32 cellular contexts compared by ENCODE assay signal in the genomic region with DNA sequence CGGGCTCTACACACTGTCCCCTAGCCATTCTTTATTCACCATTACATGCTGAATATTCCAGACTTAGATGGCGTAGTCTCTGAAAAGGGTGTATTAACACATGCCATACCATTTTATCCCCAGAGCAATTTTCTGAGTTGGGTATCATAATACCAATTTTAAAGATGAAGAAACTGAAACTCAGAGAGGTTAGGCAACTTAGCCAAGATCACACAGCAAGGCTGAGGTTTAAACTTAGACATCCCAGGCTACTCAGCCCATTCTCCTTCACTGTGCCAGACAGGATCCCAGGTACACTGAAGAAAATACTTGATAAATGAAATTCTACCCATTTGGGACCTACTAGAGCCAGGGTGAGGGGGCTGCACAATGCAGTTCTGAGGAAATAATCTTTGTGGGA.
DNase-seq lines count a peak whose midpoint lies in the region; ATAC-seq, FAIRE-seq and TF ChIP-seq lines count a peak whose summit lies in the region.
"Had no signal": no experiment of that assay in that cellular context is flagged by ENCODE, and none has a peak within 500 bp of the region (broad histone marks: within the 10 kb centered on the region; RNA-seq: fewer than 3 reads in every experiment).

No MANE protein-coding gene starts in this region.

- H3K9me3 ChIP-seq in A549 = no peaks in the 10 kb centered on the region
- no peaks in the 10 kb centered on the region for H3K9me3 ChIP-seq in K562 (replicated peaks; ENCODE audit: control insufficient read depth, insufficient read depth, low read depth, low read length)
- H3K9me3 ChIP-seq in kidney (ENCODE audit: control insufficient read depth in 1 of 2, low read length in 2 of 2) = no peaks in the 10 kb centered on the region
- H3K9me3 ChIP-seq: BE2C; BLaER1; BLaER1 treated with 17β-estradiol and CSF1 and Interleukin-3, amounts not matched to agents 10 nM and 100 nM; Caco-2 had no signal

- whole genome bisulfite sequencing in A549 (ENCODE audit: missing lambda C conversion rate) = 68% methylated on average over 2 of the region's 2 CpGs
- WGBS in K562 (ENCODE audit: insufficient coverage, low coverage, missing lambda C conversion rate) = 13% methylated on average over 2 of the region's 2 CpGs

- peaks cover 0 to 3% of the 10 kb centered on the region in 2 experiments; a peak in 1 of 5 replicates for H3K27me3 ChIP-seq in K562 (ENCODE audit: control insufficient read depth in 2 of 2, insufficient read depth in 2 of 2, low read length in 2 of 2)
- H3K27me3 ChIP-seq: BE2C had no signal

- H3K36me3 ChIP-seq in K562 (ENCODE audit: control insufficient read depth, insufficient read depth, low read length) (no peaks in the 10 kb centered on the region), kidney (ENCODE audit: control insufficient read depth in 1 of 2, insufficient read depth in 2 of 2, low read length in 2 of 2) (no peaks in the 10 kb centered on the region)
- H3K36me3 ChIP-seq: BE2C; BLaER1; BLaER1 treated with 17β-estradiol and CSF1 and Interleukin-3, amounts not matched to agents 10 nM and 100 nM had no signal

- CTCF ChIA-PET in A549 (lab: Yijun Ruan, JAX) = no interaction called here
- CTCF ChIA-PET in K562 (lab: Yijun Ruan, JAX; ENCODE audit: low intra/inter-chr PET ratio) = no interaction called here

- H3K27ac ChIP-seq in A549 (no peak overlapping the region), K562 (ENCODE audit: extremely low read depth, low read depth, low read length) (no peak overlapping the region), kidney (ENCODE audit: low read depth in 2 of 2, low read length in 2 of 2) (no peak overlapping the region)
- H3K27ac ChIP-seq: 22Rv1; BLaER1; BLaER1 treated with 17β-estradiol and CSF1 and Interleukin-3, amounts not matched to agents 10 nM and 100 nM; C4-2B had no signal

- H3K79me2 ChIP-seq in K562 (ENCODE audit: control insufficient read depth, insufficient read depth, low read length) = no peaks in the 10 kb centered on the region

- no TSS peak for BruUV-seq in K562 (replicated peaks; lab: Mats Ljungman, UMichigan)

- H3K27me3 Mint-ChIP-seq in activated T-cell treated with anti-CD3 and anti-CD28 coated beads, Interleukin-2, amount 50 U/mL, for 24 hours = peaks cover 67% of the 10 kb centered on the region

- no peak overlapping the region for H3K4me3 ChIP-seq in A549
- no peak overlapping the region for H3K4me3 ChIP-seq in K562
- no peak overlapping the region for H3K4me3 ChIP-seq in kidney (ENCODE audit: low read length in 2 of 2)
- H3K4me3 ChIP-seq: BLaER1; BLaER1 treated with 17β-estradiol and CSF1 and Interleukin-3, amounts not matched to agents 10 nM and 100 nM had no signal

- TF ChIP-seq EP300 in A549 (IDR thresholded peaks at IDR 0.05) (no peak), K562 (IDR thresholded peaks at IDR 0.05; ENCODE audit: low read length) (no peak)

- DNase-seq in A549 (ENCODE audit: low read depth in 1 of 2, low spot score in 1 of 2) = no peak
- DNase-seq in K562 (ENCODE audit: extremely low read depth in 1 of 4, low spot score in 3 of 4) = no peak
- no peak for DNase-seq in kidney
- DNase-seq in activated T-cell treated with anti-CD3 and anti-CD28 coated beads, Interleukin-2, amount 50 U/mL, for 24 hours = no peak
- DNase-seq: 8988T; ACHN; AML-193; BE2C; C1 segment of cervical spinal cord; Caco-2; Calu3; CD4-positive, alpha-beta memory T cell; CD4-positive, alpha-beta T cell; CD4-positive, CD25-positive, alpha-beta regulatory T cell; CD8-positive, alpha-beta memory T cell; CD8-positive, alpha-beta T cell; COR-L47; DMS 273 treated with DMSO at 0.1 percent for 48 hours; DMS153; DMS53; DMS79; DMS79 treated with DMSO at 0.1 percent for 48 hours; DND-41; EL had no signal

- POLR2A ChIA-PET in A549 (lab: Yijun Ruan, JAX) (no interaction called here), K562 (lab: Yijun Ruan, JAX) (no interaction called here)

- no peak for TF ChIP-seq POLR2A in A549 (IDR thresholded peaks at IDR 0.05; ENCODE audit: low read length)
- no peak for TF ChIP-seq POLR2A in K562 (conservative IDR thresholded peaks at IDR 0.05)

- H2AFZ ChIP-seq in K562 (ENCODE audit: low read depth, low read length) = no peak overlapping the region

- no peaks in the 10 kb centered on the region for H3K9me1 ChIP-seq in K562 (ENCODE audit: control insufficient read depth, insufficient read depth, low read length)

- ATAC-seq in A549 (no peak), K562 (no peak)
- ATAC-seq: CD8-positive, alpha-beta T cell had no signal

- H3K4me1 ChIP-seq in A549 (no peaks in the 10 kb centered on the region), K562 (replicated peaks in 1 of 2; ENCODE audit: control insufficient read depth in 2 of 2, insufficient read depth in 2 of 2, low read length in 2 of 2) (no peaks in the 10 kb centered on the region), kidney (ENCODE audit: control insufficient read depth in 1 of 2, insufficient read depth in 1 of 2, low read depth in 1 of 2, low read length in 2 of 2) (no peaks in the 10 kb centered on the region)
- H3K4me1 ChIP-seq: BE2C; BLaER1; BLaER1 treated with 17β-estradiol and CSF1 and Interleukin-3, amounts not matched to agents 10 nM and 100 nM; Caco-2 had no signal

- no peaks in the 10 kb centered on the region for H4K20me1 ChIP-seq in K562 (replicated peaks; ENCODE audit: control insufficient read depth, insufficient read depth, low read length)

- intact Hi-C loops in K562 (cut with micrococcal nuclease) = no loop called here
- intact Hi-C loops in kidney (cut with DNase I) = no loop called here

- no peak overlapping the region for H3K4me3 Mint-ChIP-seq in activated T-cell treated with anti-CD3 and anti-CD28 coated beads, Interleukin-2, amount 50 U/mL, for 24 hours
- H3K4me3 Mint-ChIP-seq: B cell; CD14-positive monocyte; CD4-positive, alpha-beta memory T cell; CD4-positive, alpha-beta T cell; CD4-positive, CD25-positive, alpha-beta regulatory T cell; CD8-positive, alpha-beta memory T cell; CD8-positive, alpha-beta T cell had no signal

- no peaks in the 10 kb centered on the region for H3K4me1 Mint-ChIP-seq in activated T-cell treated with anti-CD3 and anti-CD28 coated beads, Interleukin-2, amount 50 U/mL, for 24 hours (ENCODE audit: low read depth)
- H3K4me1 Mint-ChIP-seq: B cell; CD14-positive monocyte; CD4-positive, alpha-beta memory T cell; CD4-positive, CD25-positive, alpha-beta regulatory T cell; CD8-positive, alpha-beta memory T cell had no signal

- no peaks in the 10 kb centered on the region for H3K36me3 Mint-ChIP-seq in activated T-cell treated with anti-CD3 and anti-CD28 coated beads, Interleukin-2, amount 50 U/mL, for 24 hours (ENCODE audit: low read depth)
- H3K36me3 Mint-ChIP-seq: CD14-positive monocyte; CD4-positive, alpha-beta memory T cell; CD4-positive, CD25-positive, alpha-beta regulatory T cell; CD8-positive, alpha-beta memory T cell; CD8-positive, alpha-beta T cell had no signal

- no peak overlapping the region for H3K9ac ChIP-seq in K562 (ENCODE audit: insufficient read depth in 1 of 2, low read depth in 2 of 2, low read length in 2 of 2)
- H3K9ac ChIP-seq in kidney (ENCODE audit: low read length in 2 of 2) = no peak overlapping the region
- H3K9ac ChIP-seq: BLaER1; BLaER1 treated with 17β-estradiol and CSF1 and Interleukin-3, amounts not matched to agents 10 nM and 100 nM had no signal

- no peak for TF ChIP-seq RAD21 in A549 (conservative IDR thresholded peaks at IDR 0.05 in 1 of 2, IDR thresholded peaks at IDR 0.05 in 1 of 2)
- TF ChIP-seq RAD21 in K562 (CRISPR knock-in tag; conservative IDR thresholded peaks at IDR 0.05 in 1 of 2, IDR thresholded peaks at IDR 0.05 in 1 of 2) = no peak

- TF ChIP-seq CTCF in A549 (IDR thresholded peaks at IDR 0.05) (no peak), K562 (IDR thresholded peaks at IDR 0.05 in 2 of 3, conservative IDR thresholded peaks at IDR 0.05 in 1 of 3; ENCODE audit: insufficient read depth in 2 of 3, low read depth in 1 of 3, low read length in 3 of 3) (no peak), kidney (IDR thresholded peaks at IDR 0.05; ENCODE audit: borderline replicate concordance, extremely low read depth, insufficient read depth) (no peak)

- H3K27ac Mint-ChIP-seq in activated T-cell treated with anti-CD3 and anti-CD28 coated beads, Interleukin-2, amount 50 U/mL, for 24 hours = no peak overlapping the region
- H3K27ac Mint-ChIP-seq: B cell; CD14-positive monocyte; CD4-positive, alpha-beta T cell; CD4-positive, CD25-positive, alpha-beta regulatory T cell; CD8-positive, alpha-beta T cell had no signal

- H3K4me2 ChIP-seq in A549 = no peak overlapping the region
- H3K4me2 ChIP-seq in K562 (ENCODE audit: insufficient read depth, low read length) = no peak overlapping the region
- H3K4me2 ChIP-seq: BLaER1; BLaER1 treated with 17β-estradiol and CSF1 and Interleukin-3, amounts not matched to agents 10 nM and 100 nM had no signal

- in situ Hi-C loops in K562 (cut with MboI) = no loop called here

- FAIRE-seq in A549 (lab: Jason Lieb, UNC) (peak; percentile 59), K562 (lab: Jason Lieb, UNC) (no peak), kidney (lab: Jason Lieb, UNC) (no peak)
- FAIRE-seq: A204.1, D721Med had no signal

- H3K9me3 Mint-ChIP-seq in activated T-cell treated with anti-CD3 and anti-CD28 coated beads, Interleukin-2, amount 50 U/mL, for 24 hours = no peaks in the 10 kb centered on the region
- H3K9me3 Mint-ChIP-seq: CD14-positive monocyte; CD4-positive, alpha-beta T cell; CD8-positive, alpha-beta memory T cell; CD8-positive, alpha-beta T cell had no signal

TF ChIP-seq in A549, 52 proteins besides CTCF, POLR2A, EP300 and RAD21 (continues in another document):
- TF ChIP-seq RARB (CRISPR knock-in tag; IDR thresholded peaks at IDR 0.05) (no peak), MAZ (IDR thresholded peaks at IDR 0.05; ENCODE audit: borderline replicate concordance, low read depth, low read length) (no peak), CBX8 (IDR thresholded peaks at IDR 0.05) (no peak), JUN (IDR thresholded peaks at IDR 0.05) (no peak), NR3C1 (IDR thresholded peaks at IDR 0.05) (no peak), ZC3H11A (IDR thresholded peaks at IDR 0.05) (no peak), TFCP2L1 (CRISPR knock-in tag; IDR thresholded peaks at IDR 0.05) (no peak), NFE2L2 (conservative IDR thresholded peaks at IDR 0.05; ENCODE audit: low read length) (no peak)

TF ChIP-seq in K562, 482 proteins besides CTCF, POLR2A, EP300 and RAD21:
- peak; percentile 57 for TF ChIP-seq ZFP36 (IDR thresholded peaks at IDR 0.05; ENCODE audit: low read depth, low read length, partially characterized antibody)
- TF ChIP-seq POLR2H (tag; IDR thresholded peaks at IDR 0.05; ENCODE audit: low read depth) = no peak
- peak; percentile 70 for TF ChIP-seq RBM25 (IDR thresholded peaks at IDR 0.05; ENCODE audit: low read depth, low read length, severe bottlenecking)
TF ChIP-seq in K562: peak in this region for 2.
